14 cellular contexts compared by ENCODE assay signal in genomic region chr20:63441136-63441776, GRCh38. TPM values are rescaled to one million over a fixed set of nuclear protein-coding genes. Genes with fewer than 3 reads are reported as not detected.
A peak's percentile ranks its signal among the peaks of the same experiment; 100 is the strongest.
DNase-seq lines count a peak whose midpoint lies in the region; ATAC-seq and TF ChIP-seq lines count a peak whose summit lies in the region.
"Had no signal": no experiment of that assay in that cellular context is flagged by ENCODE, and none has a peak within 500 bp of the region (broad histone marks: within the 10 kb centered on the region; RNA-seq: fewer than 3 reads in every experiment).

No MANE protein-coding gene starts in this region.

- no peaks in the 10 kb centered on the region for H3K27me3 ChIP-seq in ascending aorta
- H3K27me3 ChIP-seq: adrenal gland, ovary had no signal

- no peaks in the 10 kb centered on the region for H3K36me3 Mint-ChIP-seq in activated CD4-positive, alpha-beta T cell treated with anti-CD3 and anti-CD28 coated beads for 36 hours (ENCODE audit: low read depth)

- intact Hi-C loops in activated CD4-positive, alpha-beta T cell treated with anti-CD3 and anti-CD28 coated beads for 36 hours (cut with DNase I, micrococcal nuclease) = no loop called here
- intact Hi-C loops in ascending aorta (cut with DNase I) = no loop called here

- peak overlapping the region; percentile 15 for H3K27ac Mint-ChIP-seq in activated CD4-positive, alpha-beta T cell treated with anti-CD3 and anti-CD28 coated beads for 36 hours

- peaks cover 8% of the 10 kb centered on the region for H3K27me3 Mint-ChIP-seq in activated CD4-positive, alpha-beta T cell treated with anti-CD3 and anti-CD28 coated beads for 36 hours

- H3K4me3 Mint-ChIP-seq in activated CD4-positive, alpha-beta T cell treated with anti-CD3 and anti-CD28 coated beads for 36 hours = peak overlapping the region; percentile 2

- no peak overlapping the region for H3K4me3 ChIP-seq in ascending aorta
- H3K4me3 ChIP-seq: adrenal gland, gastroesophageal sphincter, ovary had no signal

- peaks cover 15% of the 10 kb centered on the region for H3K4me1 Mint-ChIP-seq in activated CD4-positive, alpha-beta T cell treated with anti-CD3 and anti-CD28 coated beads for 36 hours

- CTCF ChIA-PET in activated CD4-positive, alpha-beta T cell treated with anti-CD3 and anti-CD28 coated beads for 36 hours (lab: Charles Lee) = interaction anchor here (0.7 to 1.7 kb wide), 4 partner anchors 33 to 98 kb away, joined by 3 to 4 read pairs (median 4); partner anchors contain the start of gene PPDPF
- CTCF ChIA-PET in HEK293T (lab: Yijun Ruan, JAX) = interaction anchor here (1.0 kb wide), 1 partner anchor 36 kb away, joined by 3 read pairs; no protein-coding TSS in a partner anchor

- no peak overlapping the region for H3K27ac ChIP-seq in ascending aorta
- H3K27ac ChIP-seq: adrenal gland, gastroesophageal sphincter, ovary had no signal

- POLR2A ChIA-PET in activated CD4-positive, alpha-beta T cell treated with anti-CD3 and anti-CD28 coated beads for 36 hours (lab: Charles Lee) = no interaction called here
- POLR2A ChIA-PET in HEK293T (lab: Yijun Ruan, JAX) = interaction anchor here (1.0 kb wide), 1 partner anchor 79 kb away, joined by 4 read pairs; the partner anchor contains the start of gene PPDPF

- no peaks in the 10 kb centered on the region for H3K36me3 ChIP-seq in ascending aorta
- H3K36me3 ChIP-seq: adrenal gland, gastroesophageal sphincter, ovary had no signal

- TF ChIP-seq CTCF in ascending aorta (IDR thresholded peaks at IDR 0.05) = no peak

- peak; percentile 76 for DNase-seq in activated CD4-positive, alpha-beta T cell treated with anti-CD3 and anti-CD28 coated beads for 36 hours
- DNase-seq in activated CD4-positive, alpha-beta T cell treated with anti-CD3 and anti-CD28 coated beads, Interleukin-2, amount 50 U/mL, for 4 hours = no peak
- DNase-seq in Kasumi-1 (lab: John Stamatoyannopoulos, UW) (peak; percentile 50 to 56), HEK293T (ENCODE audit: extremely low spot score) (no peak), NCI-H2107 (lab: John Stamatoyannopoulos, UW) (no peak), ascending aorta (ENCODE audit: low spot score in 2 of 2) (no peak)
- DNase-seq in activated gamma-delta T cell treated with anti-CD3 and anti-CD28 coated beads, Interleukin-2, amount 50 U/mL, for 16 hours (ENCODE audit: low read depth) = peak; percentile 33
- peak; percentile 24 for DNase-seq in stimulated activated CD8-positive, alpha-beta memory T cell treated with anti-CD3 and anti-CD28 coated beads, Interleukin-4, amount 100 ng/mL, for 24 hours (ENCODE audit: low read depth)
- DNase-seq: GF-D8, NCI-H1436 treated with DMSO at 0.1 percent for 48 hours, ovary had no signal

- peaks cover 5% of the 10 kb centered on the region for H3K9me3 Mint-ChIP-seq in activated CD4-positive, alpha-beta T cell treated with anti-CD3 and anti-CD28 coated beads for 36 hours (ENCODE audit: low read depth)

- H3K9me3 ChIP-seq in ascending aorta = no peaks in the 10 kb centered on the region
- H3K9me3 ChIP-seq: adrenal gland, gastroesophageal sphincter, ovary had no signal

- ATAC-seq in activated CD4-positive, alpha-beta T cell treated with anti-CD3 and anti-CD28 coated beads for 36 hours = peak; percentile 82
- ATAC-seq: gastroesophageal sphincter had no signal

- no peaks in the 10 kb centered on the region for H3K4me1 ChIP-seq in ascending aorta
- H3K4me1 ChIP-seq: adrenal gland, gastroesophageal sphincter had no signal

TF ChIP-seq in HEK293T, 16 proteins besides CTCF, POLR2A, EP300 and RAD21:
- TF ChIP-seq TARDBP (IDR thresholded peaks at IDR 0.05) = no peak
- no peak for TF ChIP-seq BHLHE40 (IDR thresholded peaks at IDR 0.05; ENCODE audit: borderline replicate concordance)
- TF ChIP-seq FOXM1 (IDR thresholded peaks at IDR 0.05; ENCODE audit: borderline replicate concordance) = no peak
- no peak for TF ChIP-seq L3MBTL2 (conservative IDR thresholded peaks at IDR 0.05)
- no peak for TF ChIP-seq ARNT (IDR thresholded peaks at IDR 0.05)
- no peak for TF ChIP-seq ZNF384 (IDR thresholded peaks at IDR 0.05)
- no peak for TF ChIP-seq FOXK2 (IDR thresholded peaks at IDR 0.05)

RNA-seq across cellular contexts. Expression of gene KCNQ2, which starts 31.2 kb away (rescaled TPM):
- not detected for total RNA-seq in activated CD4-positive, alpha-beta T cell treated with anti-CD3 and anti-CD28 coated beads for 36 hours
- total RNA-seq in ascending aorta = not detected
- total RNA-seq: lower leg skin, ovary had no signal

RNA-seq across cellular contexts. Expression of gene EEF1A2, which starts 57.6 kb away (rescaled TPM):
- under 1 TPM; 0.69 to 0.81 TPM for total RNA-seq in activated CD4-positive, alpha-beta T cell treated with anti-CD3 and anti-CD28 coated beads for 36 hours
- 1.1 TPM for total RNA-seq in ascending aorta

Comparison
In these comparisons a context has a peak if more than half of its experiments do, and no peak if none do; other contexts are left out.
1. DNase-seq: peak in activated CD4-positive, alpha-beta T cell treated with anti-CD3 and anti-CD28 coated beads for 36 hours (single experiment), Kasumi-1 (2 of 2), activated gamma-delta T cell treated with anti-CD3 and anti-CD28 coated beads, Interleukin-2, amount 50 U/mL, for 16 hours (single experiment) and stimulated activated CD8-positive, alpha-beta memory T cell treated with anti-CD3 and anti-CD28 coated beads, Interleukin-4, amount 100 ng/mL, for 24 hours (single experiment); none in activated CD4-positive, alpha-beta T cell treated with anti-CD3 and anti-CD28 coated beads, Interleukin-2, amount 50 U/mL, for 4 hours (0 of 2), HEK293T (single experiment), NCI-H2107 (single experiment) and ascending aorta (0 of 2).